ENCODE assay signal across 14 cellular contexts in genomic region chr2:199092419-199092818, GRCh38.
"Had no signal": no experiment of that assay in that cellular context is flagged by ENCODE, and none has a peak within 500 bp of the region (broad histone marks: within the 10 kb centered on the region; RNA-seq: fewer than 3 reads in every experiment).

No MANE protein-coding gene starts in this region.

- H3K4me3 Mint-ChIP-seq: immature natural killer cell; naive thymus-derived CD8-positive, alpha-beta T cell had no signal

- H3K4me1 ChIP-seq: esophagus squamous epithelium, foreskin keratinocyte, tibial artery had no signal

- H3K27ac ChIP-seq: esophagus squamous epithelium, foreskin keratinocyte, neutrophil, tibial artery had no signal

- ATAC-seq: foreskin keratinocyte; left ventricle myocardium superior; naive thymus-derived CD8-positive, alpha-beta T cell; sciatic nerve had no signal

- H3K9me3 ChIP-seq: esophagus squamous epithelium, neutrophil, tibial artery had no signal

- H3K27ac Mint-ChIP-seq: immature natural killer cell; naive thymus-derived CD8-positive, alpha-beta T cell had no signal

- H3K4me3 ChIP-seq: esophagus squamous epithelium, tibial artery had no signal

- H3K4me1 Mint-ChIP-seq: immature natural killer cell; naive thymus-derived CD8-positive, alpha-beta T cell had no signal

- H3K36me3 ChIP-seq: esophagus squamous epithelium, neutrophil, tibial artery had no signal

- DNase-seq: cerebellar nuclear complex; dermis blood vessel endothelial cell; esophagus squamous epithelium; foreskin keratinocyte; immature natural killer cell; left ventricle myocardium superior; mesendoderm; naive thymus-derived CD8-positive, alpha-beta T cell; stimulated activated CD4-positive, alpha-beta T cell treated with anti-CD3 and anti-CD28 coated beads, Interleukin-2, amount 100 ng/mL, for 24 hours; stimulated activated CD4-positive, alpha-beta T cell treated with anti-CD3 and anti-CD28 coated beads, Interleukin-4, amount 100 ng/mL, for 4 hours; stimulated activated naive CD4-positive, alpha-beta T cell treated with Interleukin-2 at 50 U/mL for 16 hours; tibial artery had no signal

- H3K27me3 ChIP-seq: esophagus squamous epithelium, foreskin keratinocyte, neutrophil, tibial artery had no signal

- H3K36me3 Mint-ChIP-seq: immature natural killer cell; naive thymus-derived CD8-positive, alpha-beta T cell had no signal
